In the genomic region with DNA sequence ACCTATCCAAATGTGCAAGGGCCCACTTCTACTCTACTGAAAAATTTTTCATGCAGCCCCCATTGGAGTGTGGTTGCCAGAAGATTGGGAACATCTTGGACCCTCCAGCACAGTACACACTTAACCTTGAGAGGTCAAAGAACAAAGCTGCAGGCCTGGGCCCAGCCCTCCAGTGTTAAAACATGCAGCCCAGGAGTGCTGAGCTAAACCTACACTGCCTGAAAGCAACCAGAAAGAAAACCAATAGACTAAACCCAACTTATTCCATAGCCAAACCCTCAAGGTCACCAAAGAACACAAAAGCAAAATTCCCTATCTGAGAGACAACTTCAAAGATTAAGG, we compare ENCODE assay signal across 29 cellular contexts. TPM values are rescaled to one million over a fixed set of nuclear protein-coding genes. Genes with fewer than 3 reads are reported as not detected.
"Had no signal": no experiment of that assay in that cellular context is flagged by ENCODE, and none has a peak within 500 bp of the region (broad histone marks: within the 10 kb centered on the region; RNA-seq: fewer than 3 reads in every experiment).

No MANE protein-coding gene starts in this region.

- H3K27ac ChIP-seq: ovary, prostate gland, right lobe of liver, stomach, testis, thyroid gland, transverse colon, upper lobe of left lung, vagina had no signal

- H3K36me3 Mint-ChIP-seq: mesothelial cell of epicardium; naive B cell; stimulated activated naive B cell treated with anti-CD40 and anti-IgM and Interleukin-4, amounts not matched to agents 10 μg/mL and 1 μg/mL and 100 μg/mL, for 72 hours had no signal

- ATAC-seq: left lobe of liver; natural killer cell treated with Interleukin-12 subunit alpha and Interleukin-12 subunit beta and Interleukin-15 and Interleukin-18, amount 100 ng/mL, for 72 hours; right lobe of liver had no signal

- H3K4me1 Mint-ChIP-seq: mesothelial cell of epicardium; naive B cell; stimulated activated naive B cell treated with anti-CD40 and anti-IgM and Interleukin-4, amounts not matched to agents 10 μg/mL and 1 μg/mL and 100 μg/mL, for 72 hours had no signal

- DNase-seq: islet precursor cell; mesendoderm; naive B cell; ovary; retina; right lobe of liver; stimulated activated CD4-positive, alpha-beta T cell treated with anti-CD3 and anti-CD28 coated beads, Interleukin-1b, Interleukin-23, amount 100 ng/mL, for 48 hours; stimulated activated CD4-positive, alpha-beta T cell treated with anti-CD3 and anti-CD28 coated beads, Interleukin-2, amount 100 ng/mL, for 48 hours; stimulated activated CD4-positive, alpha-beta T cell treated with anti-CD3 and anti-CD28 coated beads, Interleukin-4, amount 100 ng/mL, for 4 hours; stimulated activated CD8-positive, alpha-beta memory T cell treated with anti-CD3 and anti-CD28 coated beads, Interleukin-4, amount 100 ng/mL, for 48 hours; stimulated activated naive B cell treated with anti-CD40 and anti-IgM and Interleukin-4, amounts not matched to agents 10 μg/mL and 1 μg/mL and 100 μg/mL, for 72 hours; stimulated activated naive CD8-positive, alpha-beta T cell treated with anti-CD3 and anti-CD28 coated beads, Interleukin-15, Interleukin-2, amounts not matched to agents 100 U/mL and 50 U/mL, for 24 hours; stomach; testis; thyroid gland; transverse colon; upper lobe of left lung had no signal

- H3K4me3 Mint-ChIP-seq: mesothelial cell of epicardium; naive B cell; natural killer cell treated with Interleukin-12 subunit alpha and Interleukin-12 subunit beta and Interleukin-15 and Interleukin-18, amount 100 ng/mL, for 72 hours; stimulated activated naive B cell treated with anti-CD40 and anti-IgM and Interleukin-4, amounts not matched to agents 10 μg/mL and 1 μg/mL and 100 μg/mL, for 72 hours had no signal

- H3K27ac Mint-ChIP-seq: mesothelial cell of epicardium; naive B cell; natural killer cell treated with Interleukin-12 subunit alpha and Interleukin-12 subunit beta and Interleukin-15 and Interleukin-18, amount 100 ng/mL, for 72 hours; stimulated activated naive B cell treated with anti-CD40 and anti-IgM and Interleukin-4, amounts not matched to agents 10 μg/mL and 1 μg/mL and 100 μg/mL, for 72 hours had no signal

- H3K36me3 ChIP-seq: ovary, prostate gland, right lobe of liver, stomach, thyroid gland, transverse colon, upper lobe of left lung, vagina had no signal

- H3K4me3 ChIP-seq: lung, ovary, prostate gland, right lobe of liver, smooth muscle cell, stomach, testis, thyroid gland, transverse colon, upper lobe of left lung, vagina had no signal

- H3K4me1 ChIP-seq: prostate gland, right lobe of liver, stomach, testis, thyroid gland, transverse colon, upper lobe of left lung, vagina had no signal

- H3K27me3 Mint-ChIP-seq: naive B cell; natural killer cell treated with Interleukin-12 subunit alpha and Interleukin-12 subunit beta and Interleukin-15 and Interleukin-18, amount 100 ng/mL, for 72 hours; stimulated activated naive B cell treated with anti-CD40 and anti-IgM and Interleukin-4, amounts not matched to agents 10 μg/mL and 1 μg/mL and 100 μg/mL, for 72 hours had no signal

- H3K27me3 ChIP-seq: ovary, right lobe of liver, stomach, testis, thyroid gland, transverse colon, upper lobe of left lung, vagina had no signal

- H3K9me3 ChIP-seq: ovary, prostate gland, right lobe of liver, testis, thyroid gland, transverse colon, upper lobe of left lung, vagina had no signal

RNA-seq across cellular contexts. Expression of a gene that starts 47.9 kb away (rescaled TPM):
- total RNA-seq: kidney epithelial cell; left lobe of liver; lower leg skin; natural killer cell treated with Interleukin-12 subunit alpha and Interleukin-12 subunit beta and Interleukin-15 and Interleukin-18, amount 100 ng/mL, for 72 hours; omental fat pad; right lobe of liver; smooth muscle cell; thyroid gland; transverse colon; upper lobe of left lung; vagina had no signal
- polyA plus RNA-seq: neural cell, smooth muscle cell, urinary bladder had no signal
